Comparison of ENCODE assay signal across 13 cellular contexts in genomic region chr2:19021721-19022120, GRCh38.
DNase-seq lines count a peak whose midpoint lies in the region; ATAC-seq and TF ChIP-seq lines count a peak whose summit lies in the region.
"Had no signal": no experiment of that assay in that cellular context is flagged by ENCODE, and none has a peak within 500 bp of the region (broad histone marks: within the 10 kb centered on the region; RNA-seq: fewer than 3 reads in every experiment).

No MANE protein-coding gene starts in this region.

- H3K79me2 ChIP-seq in SK-N-SH (ENCODE audit: insufficient read depth), result no peaks in the 10 kb centered on the region

- no peak for TF ChIP-seq CTCF in SK-N-SH (IDR thresholded peaks at IDR 0.05)
- TF ChIP-seq CTCF in fibroblast of mammary gland (conservative IDR thresholded peaks at IDR 0.05; ENCODE audit: control insufficient read depth, insufficient read depth, low read depth, low read length), result no peak
- TF ChIP-seq CTCF in RWPE1 (conservative IDR thresholded peaks at IDR 0.05; ENCODE audit: low read depth), result no peak

- ATAC-seq in HG02798 (IDR thresholded peaks at IDR 0.05; ENCODE audit: poor library complexity, unreplicated experiment) (no peak), GM18498 (IDR thresholded peaks at IDR 0.05; ENCODE audit: unreplicated experiment) (no peak)
- ATAC-seq: activated T-helper 17 cell treated with anti-CD3 and anti-CD28 coated beads, Interleukin-2, amount 50 U/mL, for 72 hours; mucosa of descending colon had no signal

- H2AFZ ChIP-seq in SK-N-SH (ENCODE audit: low read depth), result no peak overlapping the region

- POLR2A ChIA-PET in SK-N-SH (lab: Yijun Ruan, JAX) (no interaction called here), RWPE1 (lab: Yijun Ruan, JAX; ENCODE audit: low non-redundant PET) (no interaction called here)

- no peak for TF ChIP-seq RAD21 in SK-N-SH (IDR thresholded peaks at IDR 0.05; ENCODE audit: low read length)

- WGBS in SK-N-SH (ENCODE audit: low lambda C conversion rate), result 83% methylated on average over 5 of the region's 5 CpGs

- TF ChIP-seq EP300 in SK-N-SH (IDR thresholded peaks at IDR 0.05; ENCODE audit: borderline replicate concordance in 1 of 2, low read depth in 1 of 2, low read length in 1 of 2), result no peak

- H3K36me3 ChIP-seq in SK-N-SH (replicated peaks in 1 of 2; ENCODE audit: control insufficient read depth in 1 of 2, insufficient read depth in 2 of 2, low read length in 1 of 2) (no peaks in the 10 kb centered on the region), skeletal muscle satellite cell (ENCODE audit: insufficient read depth, low read length) (no peaks in the 10 kb centered on the region)
- H3K36me3 ChIP-seq: prostate gland had no signal

- peak overlapping the region; percentile 72 to 78; a peak in 3 of 4 replicates for H3K27ac ChIP-seq in SK-N-SH (ENCODE audit: low read depth in 2 of 2, low read length in 1 of 2)
- H3K27ac ChIP-seq in RWPE1, result no peak overlapping the region
- H3K27ac ChIP-seq: prostate gland had no signal

- no peak overlapping the region for H3K4me3 ChIP-seq in SK-N-SH (ENCODE audit: low read depth in 2 of 2, low read length in 1 of 2)
- no peak overlapping the region for H3K4me3 ChIP-seq in fibroblast of mammary gland (ENCODE audit: control insufficient read depth, low read depth, low read length)
- no peak overlapping the region for H3K4me3 ChIP-seq in skeletal muscle satellite cell (ENCODE audit: low read length)
- H3K4me3 ChIP-seq: mucosa of descending colon, prostate gland had no signal

- H3K9ac ChIP-seq in SK-N-SH (peak overlapping the region; percentile 11; the same call in 1 of the 2 replicates), skeletal muscle satellite cell (ENCODE audit: low read depth, low read length) (peak overlapping the region; percentile 69)

- H3K4me1 ChIP-seq in SK-N-SH (ENCODE audit: control insufficient read depth in 1 of 2, insufficient read depth in 2 of 2, low read depth in 1 of 2, low read length in 1 of 2) (peaks cover 0 to 13% of the 10 kb centered on the region in 2 experiments; a peak in 3 of 4 replicates), skeletal muscle satellite cell (ENCODE audit: control insufficient read depth, insufficient read depth, low read length) (peaks cover 24% of the 10 kb centered on the region)
- H3K4me1 ChIP-seq: prostate gland had no signal

- H3K4me2 ChIP-seq in SK-N-SH (peak overlapping the region; percentile 28), skeletal muscle satellite cell (ENCODE audit: low read length) (peak overlapping the region; percentile 71)

- CTCF ChIA-PET in SK-N-SH (lab: Yijun Ruan, JAX) (interaction anchor here (1.3 kb wide), 1 partner anchor 14 kb away, joined by 3 read pairs; no protein-coding TSS in a partner anchor), RWPE1 (lab: Yijun Ruan, JAX) (no interaction called here)

- peaks cover 6% of the 10 kb centered on the region for H3F3A ChIP-seq in SK-N-SH (replicated peaks; ENCODE audit: insufficient read depth)

- DNase-seq in GM03348 (ENCODE audit: low spot score) (peak; percentile 77), SK-N-SH (no peak), fibroblast of mammary gland (ENCODE audit: low read depth) (peak; percentile 98), RWPE1 (ENCODE audit: low spot score) (no peak)
- DNase-seq: effector CD8-positive, alpha-beta T cell; GDM1; mucosa of descending colon; NCI-H1092 had no signal

- H3K27me3 ChIP-seq in SK-N-SH (ENCODE audit: insufficient read depth), result no peaks in the 10 kb centered on the region
- H3K27me3 ChIP-seq in skeletal muscle satellite cell (ENCODE audit: control insufficient read depth, insufficient read depth, low read length), result no peaks in the 10 kb centered on the region

- no peaks in the 10 kb centered on the region for H3K9me2 ChIP-seq in SK-N-SH

- H3K9me3 ChIP-seq in SK-N-SH (no peaks in the 10 kb centered on the region), skeletal muscle satellite cell (replicated peaks; ENCODE audit: low read length) (no peaks in the 10 kb centered on the region)
- H3K9me3 ChIP-seq: mucosa of descending colon, prostate gland had no signal

- no peaks in the 10 kb centered on the region for H4K20me1 ChIP-seq in SK-N-SH (ENCODE audit: insufficient read depth)

TF ChIP-seq in SK-N-SH, 30 proteins besides CTCF, POLR2A, EP300 and RAD21:
- 0 out of 2 replicates have a peak, but pooled peaks have one; percentile 23 for TF ChIP-seq POLR2AphosphoS5 (IDR thresholded peaks at IDR 0.05; ENCODE audit: low read depth, low read length)
- TF ChIP-seq TAF1 (IDR thresholded peaks at IDR 0.05; ENCODE audit: borderline replicate concordance, low read depth, low read length), result no peak
- peak; percentile 27; the same call in 1 of the 2 replicates for TF ChIP-seq PBX3 (IDR thresholded peaks at IDR 0.05)
- TF ChIP-seq TCF12 (IDR thresholded peaks at IDR 0.05), result peak; percentile 85

Comparison
In these comparisons a context has a peak if more than half of its experiments do, and no peak if none do; other contexts are left out.
1. DNase-seq: peak in GM03348 (single experiment) and fibroblast of mammary gland (single experiment); none in SK-N-SH (single experiment) and RWPE1 (single experiment).